In genomic region chr5:132289097-132289496, GRCh38 we compare ENCODE assay signal across 24 cellular contexts. TPM values are rescaled to one million over a fixed set of nuclear protein-coding genes. Genes with fewer than 3 reads are reported as not detected.
"Had no signal": no experiment of that assay in that cellular context is flagged by ENCODE, and none has a peak within 500 bp of the region (broad histone marks: within the 10 kb centered on the region; RNA-seq: fewer than 3 reads in every experiment).

No MANE protein-coding gene starts in this region.

- H3K27ac ChIP-seq: cardiac muscle cell, coronary artery, esophagus muscularis mucosa, gastrocnemius medialis, prostate gland, sigmoid colon, testis, tibial artery had no signal

- H3K4me3 Mint-ChIP-seq: neural crest cell; stimulated activated memory B cell treated with anti-CD40 and anti-IgM and Interleukin-4, amounts not matched to agents 10 μg/mL and 1 μg/mL and 100 μg/mL, for 72 hours; type B pancreatic cell had no signal

- H3K9me3 Mint-ChIP-seq: naive thymus-derived CD8-positive, alpha-beta T cell; neural crest cell; stimulated activated memory B cell treated with anti-CD40 and anti-IgM and Interleukin-4, amounts not matched to agents 10 μg/mL and 1 μg/mL and 100 μg/mL, for 72 hours; type B pancreatic cell had no signal

- H3K36me3 ChIP-seq: cardiac muscle cell, esophagus muscularis mucosa, gastrocnemius medialis, prostate gland, sigmoid colon, tibial artery had no signal

- H3K27me3 Mint-ChIP-seq: type B pancreatic cell had no signal

- H3K4me3 ChIP-seq: cardiac muscle cell, coronary artery, esophagus muscularis mucosa, gastrocnemius medialis, prostate gland, sigmoid colon, testis, tibial artery had no signal

- H3K36me3 Mint-ChIP-seq: naive thymus-derived CD8-positive, alpha-beta T cell; stimulated activated memory B cell treated with anti-CD40 and anti-IgM and Interleukin-4, amounts not matched to agents 10 μg/mL and 1 μg/mL and 100 μg/mL, for 72 hours; type B pancreatic cell had no signal

- DNase-seq: dermis blood vessel endothelial cell; effector memory CD4-positive, alpha-beta T cell; foreskin fibroblast; gastrocnemius medialis; kidney; mesendoderm; midbrain; naive thymus-derived CD8-positive, alpha-beta T cell; right cardiac atrium; sigmoid colon; stimulated activated CD4-positive, alpha-beta T cell treated with anti-CD3 and anti-CD28 coated beads, Interleukin-2, amount 100 ng/mL, for 24 hours; stimulated activated CD4-positive, alpha-beta T cell treated with anti-CD3 and anti-CD28 coated beads, Interleukin-4, amount 100 ng/mL, for 4 hours; stimulated activated naive CD8-positive, alpha-beta T cell treated with anti-CD3 and anti-CD28 coated beads, Interleukin-15, Interleukin-2, amounts not matched to agents 100 U/mL and 50 U/mL, for 24 hours; substantia nigra; testis; tibial artery had no signal

- H3K9me3 ChIP-seq: esophagus muscularis mucosa, gastrocnemius medialis, neutrophil, prostate gland, sigmoid colon, testis, tibial artery had no signal

- H3K27ac Mint-ChIP-seq: stimulated activated memory B cell treated with anti-CD40 and anti-IgM and Interleukin-4, amounts not matched to agents 10 μg/mL and 1 μg/mL and 100 μg/mL, for 72 hours; type B pancreatic cell had no signal

- H3K27me3 ChIP-seq: cardiac muscle cell, esophagus muscularis mucosa, gastrocnemius medialis, neutrophil, sigmoid colon, testis, tibial artery had no signal

RNA-seq across cellular contexts. Expression of gene SLC22A4, which starts 5.1 kb away (rescaled TPM):
- total RNA-seq: naive thymus-derived CD8-positive, alpha-beta T cell had no signal

RNA-seq across cellular contexts. Expression of gene PDLIM4, which starts 31.6 kb away (rescaled TPM):
- total RNA-seq: naive thymus-derived CD8-positive, alpha-beta T cell had no signal
